In the genomic region with DNA sequence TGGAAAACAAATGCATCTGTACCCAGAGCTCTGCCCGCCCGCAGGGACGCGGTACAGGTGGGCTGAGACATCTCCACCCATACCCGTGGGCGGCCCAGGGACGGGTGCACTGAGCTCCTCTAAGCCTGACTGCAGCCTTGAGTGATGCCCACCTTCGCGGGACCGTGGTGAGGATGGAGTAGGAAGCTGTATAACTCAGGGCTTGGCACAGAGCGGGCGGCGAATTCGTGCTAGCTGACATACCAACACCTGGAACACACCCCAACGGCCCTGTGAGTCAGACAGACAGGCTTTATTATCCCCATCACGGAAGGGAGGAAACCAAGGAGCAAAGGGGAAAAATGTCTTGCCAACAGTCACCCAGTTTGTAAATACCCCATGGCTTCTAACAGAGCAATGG, we compare ENCODE assay signal across 15 cellular contexts.
"Had no signal": no experiment of that assay in that cellular context is flagged by ENCODE, and none has a peak within 500 bp of the region (broad histone marks: within the 10 kb centered on the region; RNA-seq: fewer than 3 reads in every experiment).

No MANE protein-coding gene starts in this region.

- H3K4me1 ChIP-seq: left lung, parathyroid adenoma had no signal

- H3K9me3 ChIP-seq: left lung, neutrophil had no signal

- ATAC-seq: activated CD4-positive, CD25-positive, alpha-beta regulatory T cell treated with anti-CD3 and anti-CD28 coated beads, Interleukin-2, amount 50 U/mL, for 24 hours; activated naive CD8-positive, alpha-beta T cell treated with anti-CD3 and anti-CD28 coated beads, Interleukin-2, amount 50 U/mL, for 24 hours; naive thymus-derived CD8-positive, alpha-beta T cell had no signal

- H3K4me3 ChIP-seq: left lung had no signal

- DNase-seq: activated CD4-positive, alpha-beta T cell treated with anti-CD3 and anti-CD28 coated beads, Interleukin-2, amount 50 U/mL, for 48 hours; activated naive CD4-positive, alpha-beta T cell treated with anti-CD3 and anti-CD28 coated beads for 36 hours; activated naive CD8-positive, alpha-beta T cell treated with anti-CD3 and anti-CD28 coated beads, Interleukin-2, amount 50 U/mL, for 24 hours; aorta; immature natural killer cell; left lung; naive thymus-derived CD8-positive, alpha-beta T cell; retina; stimulated activated CD4-positive, alpha-beta T cell treated with anti-CD3 and anti-CD28 coated beads, Interleukin-2, amount 100 ng/mL, for 48 hours; stimulated activated naive B cell treated with anti-CD40 and anti-IgM and Interleukin-4, amounts not matched to agents 10 μg/mL and 1 μg/mL and 100 μg/mL, for 72 hours; T-helper 9 cell; trophoblast cell had no signal

- H3K27ac ChIP-seq: left lung, neutrophil, parathyroid adenoma had no signal

- H2AFZ ChIP-seq: parathyroid adenoma had no signal

- H3K9ac ChIP-seq: parathyroid adenoma had no signal

- H3K27me3 ChIP-seq: left lung, neutrophil had no signal

- H3K79me2 ChIP-seq: parathyroid adenoma had no signal
